ENCODE assay signal across 1 cellular context in the genomic region with DNA sequence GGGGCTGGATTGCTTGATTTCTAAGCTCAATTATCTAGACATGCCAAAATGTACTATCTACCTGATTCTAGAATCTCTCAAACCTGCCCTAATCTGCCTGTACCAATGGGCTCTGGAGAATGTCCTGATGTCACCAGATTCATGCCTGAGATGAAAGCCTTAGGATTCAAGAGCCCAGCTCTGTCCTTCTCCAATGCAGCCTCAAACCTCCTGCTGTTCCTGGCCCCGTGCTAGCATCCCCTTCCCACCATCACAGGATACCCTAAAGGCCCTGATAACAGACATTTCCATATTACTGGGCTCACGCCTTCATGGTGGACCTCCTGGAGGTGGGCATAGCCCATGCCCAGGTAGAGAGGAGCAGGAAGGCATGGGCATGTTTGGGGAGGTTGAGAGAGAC.
TF ChIP-seq lines count a peak whose summit lies in the region.

No MANE protein-coding gene starts in this region.

TF ChIP-seq in IMR-90, 13 proteins besides CTCF, POLR2A, EP300 and RAD21 (continued from another document):
- TF ChIP-seq, protein P1, sequence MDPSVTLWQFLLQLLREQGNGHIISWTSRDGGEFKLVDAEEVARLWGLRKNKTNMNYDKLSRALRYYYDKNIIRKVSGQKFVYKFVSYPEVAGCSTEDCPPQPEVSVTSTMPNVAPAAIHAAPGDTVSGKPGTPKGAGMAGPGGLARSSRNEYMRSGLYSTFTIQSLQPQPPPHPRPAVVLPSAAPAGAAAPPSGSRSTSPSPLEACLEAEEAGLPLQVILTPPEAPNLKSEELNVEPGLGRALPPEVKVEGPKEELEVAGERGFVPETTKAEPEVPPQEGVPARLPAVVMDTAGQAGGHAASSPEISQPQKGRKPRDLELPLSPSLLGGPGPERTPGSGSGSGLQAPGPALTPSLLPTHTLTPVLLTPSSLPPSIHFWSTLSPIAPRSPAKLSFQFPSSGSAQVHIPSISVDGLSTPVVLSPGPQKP (IDR thresholded peaks at IDR 0.05; ENCODE audit: borderline replicate concordance, low read depth, low read length): no peak
- TF ChIP-seq RCOR1 (IDR thresholded peaks at IDR 0.05; ENCODE audit: insufficient replicate concordance, low read length) (no peak), MXI1 (IDR thresholded peaks at IDR 0.05; ENCODE audit: borderline replicate concordance, low read depth, low read length) (no peak), FOS (IDR thresholded peaks at IDR 0.05; ENCODE audit: low read depth, low read length) (no peak), CHD1 (IDR thresholded peaks at IDR 0.05; ENCODE audit: low read depth, low read length) (no peak), MAZ (IDR thresholded peaks at IDR 0.05; ENCODE audit: borderline replicate concordance, low read depth, low read length) (no peak), MAFK (IDR thresholded peaks at IDR 0.05; ENCODE audit: low read depth, low read length) (no peak), RFX5 (IDR thresholded peaks at IDR 0.05; ENCODE audit: low read depth, low read length) (no peak), NFE2L2 (IDR thresholded peaks at IDR 0.05; ENCODE audit: low read depth, low read length) (no peak), SMC3 (IDR thresholded peaks at IDR 0.05; ENCODE audit: low read depth, low read length) (no peak), CEBPB (IDR thresholded peaks at IDR 0.05; ENCODE audit: low read depth, low read length) (no peak)
- TF ChIP-seq, protein P2, sequence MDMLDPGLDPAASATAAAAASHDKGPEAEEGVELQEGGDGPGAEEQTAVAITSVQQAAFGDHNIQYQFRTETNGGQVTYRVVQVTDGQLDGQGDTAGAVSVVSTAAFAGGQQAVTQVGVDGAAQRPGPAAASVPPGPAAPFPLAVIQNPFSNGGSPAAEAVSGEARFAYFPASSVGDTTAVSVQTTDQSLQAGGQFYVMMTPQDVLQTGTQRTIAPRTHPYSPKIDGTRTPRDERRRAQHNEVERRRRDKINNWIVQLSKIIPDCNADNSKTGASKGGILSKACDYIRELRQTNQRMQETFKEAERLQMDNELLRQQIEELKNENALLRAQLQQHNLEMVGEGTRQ (IDR thresholded peaks at IDR 0.05; ENCODE audit: low read depth, low read length): no peak
